Comparison of ENCODE assay signal across 7 cellular contexts in genomic region chr20:34954905-34955231, GRCh38. TPM values are rescaled to one million over a fixed set of nuclear protein-coding genes. Genes with fewer than 3 reads are reported as not detected.
DNase-seq lines count a peak whose midpoint lies in the region; ATAC-seq lines count a peak whose summit lies in the region.

No MANE protein-coding gene starts in this region.

- H3K4me1 ChIP-seq in ES-I3 (ENCODE audit: insufficient read depth, low read length) = peaks cover 20% of the 10 kb centered on the region
- H3K4me1 ChIP-seq in right cardiac atrium (ENCODE audit: control insufficient read depth, insufficient read depth, low read length) = no peaks in the 10 kb centered on the region

- H3K27me3 Mint-ChIP-seq in IgD-negative memory B cell = no peaks in the 10 kb centered on the region
- H3K27me3 Mint-ChIP-seq in activated T-helper 2 cell treated with anti-CD3 and anti-CD28 coated beads, Interferon-gamma antibody, Interleukin-2, Interleukin-4, amounts not matched to agents 10 μg/mL and 5 μg/mL and 100 μg/mL, durations not matched to agents 14 hours and 24 hours and 36 hours (ENCODE audit: low read depth) = no peaks in the 10 kb centered on the region

- H3K9me3 Mint-ChIP-seq in IgD-negative memory B cell = no peaks in the 10 kb centered on the region
- H3K9me3 Mint-ChIP-seq in activated T-helper 2 cell treated with anti-CD3 and anti-CD28 coated beads, Interferon-gamma antibody, Interleukin-2, Interleukin-4, amounts not matched to agents 10 μg/mL and 5 μg/mL and 100 μg/mL, durations not matched to agents 14 hours and 24 hours and 36 hours = no peaks in the 10 kb centered on the region

- peak overlapping the region; percentile 71 for H3K27ac ChIP-seq in right cardiac atrium (ENCODE audit: low read length)
- H3K27ac ChIP-seq in skin epidermis = peak overlapping the region; percentile 60 to 98 (median 89)

- DNase-seq in activated T-helper 2 cell treated with anti-CD3 and anti-CD28 coated beads, Interferon-gamma antibody, Interleukin-2, Interleukin-4, amounts not matched to agents 10 μg/mL and 5 μg/mL and 100 μg/mL, durations not matched to agents 14 hours and 24 hours and 36 hours (ENCODE audit: low spot score) = no peak
- DNase-seq in right cardiac atrium (peak in 1 of 3 donors; percentile 44), NAMALWA (ENCODE audit: low spot score) (no peak), globus pallidus (ENCODE audit: low spot score) (no peak)

- WGBS in right cardiac atrium = 6% methylated on average over 13 of the region's 13 CpGs

- H3K9me3 ChIP-seq in ES-I3 (ENCODE audit: control insufficient read depth, insufficient read depth, low read length) = no peaks in the 10 kb centered on the region
- H3K9me3 ChIP-seq in right cardiac atrium (ENCODE audit: control insufficient read depth, low read length) = no peaks in the 10 kb centered on the region

- H3K4me3 ChIP-seq in right cardiac atrium (ENCODE audit: low read length) (peak overlapping the region; percentile 46), skin epidermis (peak overlapping the region; percentile 51 to 67 (median 57))

- H3K36me3 ChIP-seq in ES-I3 (ENCODE audit: insufficient read depth, low read length) = peaks cover 4% of the 10 kb centered on the region; the same call in 1 of the 2 replicates

- H3K27ac Mint-ChIP-seq in IgD-negative memory B cell = peak overlapping the region; percentile 73 to 99 (median 97)
- peak overlapping the region; percentile 97 for H3K27ac Mint-ChIP-seq in activated T-helper 2 cell treated with anti-CD3 and anti-CD28 coated beads, Interferon-gamma antibody, Interleukin-2, Interleukin-4, amounts not matched to agents 10 μg/mL and 5 μg/mL and 100 μg/mL, durations not matched to agents 14 hours and 24 hours and 36 hours

- peak overlapping the region; percentile 74 for H3K9ac ChIP-seq in ES-I3 (ENCODE audit: low read depth, low read length)

- peak; percentile 6 to 13 for ATAC-seq in right cardiac atrium

- H3K27me3 ChIP-seq in right cardiac atrium (ENCODE audit: control insufficient read depth, insufficient read depth) = no peaks in the 10 kb centered on the region

- intact Hi-C loops in activated T-helper 2 cell treated with anti-CD3 and anti-CD28 coated beads, Interferon-gamma antibody, Interleukin-2, Interleukin-4, amounts not matched to agents 10 μg/mL and 5 μg/mL and 100 μg/mL, durations not matched to agents 14 hours and 24 hours and 36 hours (cut with micrococcal nuclease) = loop anchor here (1.0 to 5.0 kb wide), 6 partner anchors 36 to 137 kb away; partner anchors contain the start of genes NCOA6 and TRPC4AP
- intact Hi-C loops in right cardiac atrium (cut with DNase I) = loop anchor here in 2 of 4 donors (2.0 to 5.0 kb wide), 2 partner anchors 80 to 83 kb away; partner anchors contain the start of gene GGT7 (in 1 of the 2)

- peak overlapping the region; percentile 93 to 99 (median 98) for H3K4me3 Mint-ChIP-seq in IgD-negative memory B cell
- peak overlapping the region; percentile 97 for H3K4me3 Mint-ChIP-seq in activated T-helper 2 cell treated with anti-CD3 and anti-CD28 coated beads, Interferon-gamma antibody, Interleukin-2, Interleukin-4, amounts not matched to agents 10 μg/mL and 5 μg/mL and 100 μg/mL, durations not matched to agents 14 hours and 24 hours and 36 hours (ENCODE audit: low read depth)

- H3K4me1 Mint-ChIP-seq in IgD-negative memory B cell = peaks cover 9 to 20% (median 18%) of the 10 kb centered on the region in 3 donors
- peaks cover 15% of the 10 kb centered on the region for H3K4me1 Mint-ChIP-seq in activated T-helper 2 cell treated with anti-CD3 and anti-CD28 coated beads, Interferon-gamma antibody, Interleukin-2, Interleukin-4, amounts not matched to agents 10 μg/mL and 5 μg/mL and 100 μg/mL, durations not matched to agents 14 hours and 24 hours and 36 hours (ENCODE audit: low read depth)

- no peaks in the 10 kb centered on the region for H3K36me3 Mint-ChIP-seq in IgD-negative memory B cell
- H3K36me3 Mint-ChIP-seq in activated T-helper 2 cell treated with anti-CD3 and anti-CD28 coated beads, Interferon-gamma antibody, Interleukin-2, Interleukin-4, amounts not matched to agents 10 μg/mL and 5 μg/mL and 100 μg/mL, durations not matched to agents 14 hours and 24 hours and 36 hours (ENCODE audit: low read depth) = peaks cover 9% of the 10 kb centered on the region

RNA-seq across cellular contexts. Expression of gene GSS, which starts 0.7 kb away (rescaled TPM):
- polyA plus RNA-seq in IgD-negative memory B cell (22.3 TPM), right cardiac atrium (37.7 TPM)
- 70.5 and 77.1 TPM in 2 replicates for total RNA-seq in activated T-helper 2 cell treated with anti-CD3 and anti-CD28 coated beads, Interferon-gamma antibody, Interleukin-2, Interleukin-4, amounts not matched to agents 10 μg/mL and 5 μg/mL and 100 μg/mL, durations not matched to agents 14 hours and 24 hours and 36 hours
- total RNA-seq in right cardiac atrium = 10 to 100 TPM; 23.6 to 32.6 (median 26.3) TPM

RNA-seq across cellular contexts. Expression of gene MYH7B, which starts 0.8 kb away (rescaled TPM):
- 0.34 TPM for polyA plus RNA-seq in IgD-negative memory B cell
- total RNA-seq in activated T-helper 2 cell treated with anti-CD3 and anti-CD28 coated beads, Interferon-gamma antibody, Interleukin-2, Interleukin-4, amounts not matched to agents 10 μg/mL and 5 μg/mL and 100 μg/mL, durations not matched to agents 14 hours and 24 hours and 36 hours = 0.30 and 0.34 TPM in 2 replicates
- 100 to 1,000 TPM in 2 of 4 donors, 10 to 100 TPM in 2; 43.3 to 134 (median 99.2) TPM for total RNA-seq in right cardiac atrium
- 125 TPM for polyA plus RNA-seq in right cardiac atrium

Comparison
In these comparisons a context has a peak if more than half of its experiments do, and no peak if none do; other contexts are left out.
1. RNA of gene MYH7B, which starts 0.8 kb away (total RNA-seq): 43.3 to 134 TPM in right cardiac atrium; 0.30 to 0.34 TPM in activated T-helper 2 cell treated with anti-CD3 and anti-CD28 coated beads, Interferon-gamma antibody, Interleukin-2, Interleukin-4, amounts not matched to agents 10 μg/mL and 5 μg/mL and 100 μg/mL, durations not matched to agents 14 hours and 24 hours and 36 hours; every median in the first group is over 10 times any median in the second.